8 cellular contexts compared by ENCODE assay signal in genomic region chr6:24910850-24911712, GRCh38. TPM values are rescaled to one million over a fixed set of nuclear protein-coding genes. Genes with fewer than 3 reads are reported as not detected.
DNase-seq lines count a peak whose midpoint lies in the region; ATAC-seq and TF ChIP-seq lines count a peak whose summit lies in the region.

No MANE protein-coding gene starts in this region.

- in situ Hi-C loops in brain microvascular endothelial cell (cut with HindIII; ENCODE audit: low pct_ligation_motif_present, low sequenced_read_pairs): no loop called here

- ATAC-seq in GM18868 (IDR thresholded peaks at IDR 0.05; ENCODE audit: unreplicated experiment) (peak; percentile 29), HG03460 (IDR thresholded peaks at IDR 0.05; ENCODE audit: unreplicated experiment) (no peak)

- H3K27me3 ChIP-seq in HUES6 (ENCODE audit: control insufficient read depth, insufficient read depth, low read length): peaks cover 65% of the 10 kb centered on the region
- H3K27me3 ChIP-seq in brain microvascular endothelial cell (replicated peaks): peaks cover 5% of the 10 kb centered on the region
- H3K27me3 ChIP-seq in iPS-20b (ENCODE audit: insufficient read depth, low read length): peaks cover 59% of the 10 kb centered on the region

- H3K4me1 ChIP-seq in HUES6 (ENCODE audit: control insufficient read depth, insufficient read depth, low read length): peaks cover 12% of the 10 kb centered on the region; the same call in 1 of the 2 replicates
- H3K4me1 ChIP-seq in iPS-20b (ENCODE audit: insufficient read depth, low read length): peaks cover 8% of the 10 kb centered on the region; the same call in 1 of the 2 replicates

- no peak overlapping the region for H3K27ac ChIP-seq in HUES6 (ENCODE audit: low read depth, low read length)
- no peak overlapping the region for H3K27ac ChIP-seq in brain microvascular endothelial cell
- H3K27ac ChIP-seq in iPS-20b (ENCODE audit: low read length): no peak overlapping the region

- H3K36me3 ChIP-seq in HUES6 (ENCODE audit: control insufficient read depth, insufficient read depth, low read length) (no peaks in the 10 kb centered on the region), brain microvascular endothelial cell (replicated peaks) (no peaks in the 10 kb centered on the region), iPS-20b (ENCODE audit: insufficient read depth, low read depth, low read length) (no peaks in the 10 kb centered on the region)

- DNase-seq in T follicular helper cell (ENCODE audit: low read depth) (peak; percentile 43), brain microvascular endothelial cell (no peak), skeletal muscle cell (ENCODE audit: low read depth) (no peak), H4 (ENCODE audit: low spot score) (no peak)

- H3K9me3 ChIP-seq in HUES6 (ENCODE audit: control insufficient read depth, insufficient read depth, low read depth, low read length) (no peaks in the 10 kb centered on the region), iPS-20b (ENCODE audit: insufficient read depth, low read depth, low read length) (no peaks in the 10 kb centered on the region)

- H3K9ac ChIP-seq in HUES6 (ENCODE audit: low read length) (peak overlapping the region; percentile 56), iPS-20b (ENCODE audit: low read depth, low read length) (peak overlapping the region; percentile 47; the same call in 1 of the 2 replicates)

- no peak for TF ChIP-seq CTCF in brain microvascular endothelial cell (IDR thresholded peaks at IDR 0.05; ENCODE audit: low read depth, low read length, missing control alignments)

- peak overlapping the region; percentile 89 for H3K4me3 ChIP-seq in HUES6 (ENCODE audit: low read depth, low read length)
- peak overlapping the region; percentile 55 for H3K4me3 ChIP-seq in brain microvascular endothelial cell (ENCODE audit: low read depth, low read length)
- H3K4me3 ChIP-seq in iPS-20b (ENCODE audit: low read length): peak overlapping the region; percentile 80
- peak overlapping the region; percentile 53 for H3K4me3 ChIP-seq in skeletal muscle cell (ENCODE audit: low read depth, low read length)

RNA-seq across cellular contexts. Expression of gene RIPOR2, which starts 24.7 kb away (rescaled TPM):
- not detected in 2 replicates for total RNA-seq in H4 (2014; rRNA removed; shearing (Covaris generic))
